In genomic region chr17:74282587-74283370, GRCh38 we compare ENCODE assay signal across 9 cellular contexts. TPM values are rescaled to one million over a fixed set of nuclear protein-coding genes. Genes with fewer than 3 reads are reported as not detected.
DNase-seq lines count a peak whose midpoint lies in the region; ATAC-seq and TF ChIP-seq lines count a peak whose summit lies in the region.
"Had no signal": no experiment of that assay in that cellular context is flagged by ENCODE, and none has a peak within 500 bp of the region (broad histone marks: within the 10 kb centered on the region; RNA-seq: fewer than 3 reads in every experiment).

No MANE protein-coding gene starts in this region.

- no peaks in the 10 kb centered on the region for H3K9me3 Mint-ChIP-seq in T-cell
- no peaks in the 10 kb centered on the region for H3K9me3 Mint-ChIP-seq in activated naive CD4-positive, alpha-beta T cell treated with anti-CD3 and anti-CD28 coated beads, Interleukin-2, amount 50 U/mL, for 72 hours
- no peaks in the 10 kb centered on the region for H3K9me3 Mint-ChIP-seq in nephron progenitor cell

- 29 to 38% methylated on average over 1 to 9 of the region's 9 CpGs for WGBS in transverse colon (ENCODE audit: low coverage in 1 of 2), 2 donors

- H3K4me3 Mint-ChIP-seq in T-cell (peak overlapping the region; percentile 48 to 64 (median 57)), nephron progenitor cell (no peak overlapping the region)

- TF ChIP-seq POLR2A in transverse colon (IDR thresholded peaks at IDR 0.05) = no peak

- TF ChIP-seq EP300 in transverse colon (IDR thresholded peaks at IDR 0.05; ENCODE audit: low read depth) = no peak

- H3K9me3 ChIP-seq in transverse colon = no peaks in the 10 kb centered on the region
- H3K9me3 ChIP-seq: ovary had no signal

- POLR2A ChIA-PET in T-cell (lab: Charles Lee) = no interaction called here

- H3K27me3 ChIP-seq in transverse colon = peaks cover 5% of the 10 kb centered on the region
- H3K27me3 ChIP-seq: ovary had no signal

- DNase-seq in GM13977 (ENCODE audit: low spot score) = peak; percentile 69
- peak in 32 of 34 experiments; percentile 23 to 59 (median 40) for DNase-seq in T-cell
- DNase-seq in activated naive CD4-positive, alpha-beta T cell treated with anti-CD3 and anti-CD28 coated beads, Interleukin-2, amount 50 U/mL, for 72 hours (ENCODE audit: low spot score in 2 of 2) = peak; percentile 39 to 82
- peak; percentile 71 for DNase-seq in stimulated activated CD4-positive, alpha-beta T cell treated with anti-CD3 and anti-CD28 coated beads, Interleukin-4, amount 100 ng/mL, for 24 hours
- DNase-seq in nephron progenitor cell = no peak
- no peak for DNase-seq in EL
- DNase-seq in cardiac septum (ENCODE audit: low spot score) = no peak
- DNase-seq in transverse colon = no peak
- DNase-seq: ovary had no signal

- no peak overlapping the region for H3K4me3 ChIP-seq in transverse colon
- H3K4me3 ChIP-seq: ovary had no signal

- H3K27me3 Mint-ChIP-seq in T-cell (no peaks in the 10 kb centered on the region), nephron progenitor cell (ENCODE audit: low read depth, poor library complexity) (peaks cover 26% of the 10 kb centered on the region)

- no peaks in the 10 kb centered on the region for H3K36me3 ChIP-seq in transverse colon
- H3K36me3 ChIP-seq: ovary had no signal

- H3K27ac Mint-ChIP-seq in T-cell = peak overlapping the region; percentile 95 to 99
- peak overlapping the region; percentile 79 to 82 for H3K27ac Mint-ChIP-seq in activated naive CD4-positive, alpha-beta T cell treated with anti-CD3 and anti-CD28 coated beads, Interleukin-2, amount 50 U/mL, for 72 hours
- H3K27ac Mint-ChIP-seq in nephron progenitor cell = no peak overlapping the region

- H3K36me3 Mint-ChIP-seq in T-cell = no peaks in the 10 kb centered on the region
- H3K36me3 Mint-ChIP-seq in activated naive CD4-positive, alpha-beta T cell treated with anti-CD3 and anti-CD28 coated beads, Interleukin-2, amount 50 U/mL, for 72 hours = no peaks in the 10 kb centered on the region
- no peaks in the 10 kb centered on the region for H3K36me3 Mint-ChIP-seq in nephron progenitor cell (ENCODE audit: low read depth)

- H3K4me1 ChIP-seq in transverse colon = no peaks in the 10 kb centered on the region

- in situ Hi-C loops in GM13977 (cut with MboI; ENCODE audit: low pct_unique_long_range_greater_than_20kb, low sequenced_read_pairs, unreplicated experiment) (no loop called here), transverse colon (cut with MboI; ENCODE audit: low pct_ligation_motif_present in 1 of 4, low pct_unique_long_range_greater_than_20kb in 1 of 4, low sequenced_read_pairs in 3 of 4) (no loop called here)

- peak; percentile 68 to 83 (median 80) for ATAC-seq in T-cell (replicated peaks in 1 of 4)
- peak; percentile 70 to 83 for ATAC-seq in activated naive CD4-positive, alpha-beta T cell treated with anti-CD3 and anti-CD28 coated beads, Interleukin-2, amount 50 U/mL, for 72 hours

- TF ChIP-seq CTCF in GM13977 (IDR thresholded peaks at IDR 0.05; ENCODE audit: extremely low read depth, insufficient read depth, missing control alignments) (no peak), nephron progenitor cell (IDR thresholded peaks at IDR 0.05) (no peak), transverse colon (IDR thresholded peaks at IDR 0.05) (no peak)

- H3K4me1 Mint-ChIP-seq in T-cell = peaks cover 44 to 66% (median 50%) of the 10 kb centered on the region in 3 donors
- H3K4me1 Mint-ChIP-seq in nephron progenitor cell = peaks cover 11% of the 10 kb centered on the region

- peak overlapping the region in 1 of 4 donors; percentile 10 for H3K27ac ChIP-seq in transverse colon
- H3K27ac ChIP-seq: ovary had no signal

- CTCF ChIA-PET in T-cell (lab: Charles Lee) = interaction anchor here (0.6 to 0.7 kb wide), 2 partner anchors 99 to 1678 kb away, joined by 3 read pairs; no protein-coding TSS in a partner anchor

- intact Hi-C loops in cardiac septum (cut with DNase I) = no loop called here
- intact Hi-C loops in transverse colon (cut with DNase I; ENCODE audit: low total_unique reads) = no loop called here

RNA-seq across cellular contexts. Expression of gene DNAI2, which starts 8.7 kb away (rescaled TPM):
- total RNA-seq in T-cell (1 to 10 TPM in 4 of 5 donors, under 1 TPM in 1; 0.80 to 5.3 (median 1.7) TPM), cardiac septum (not detected), transverse colon (not detected)
- under 1 TPM; 0.25 to 0.31 TPM for total RNA-seq in activated naive CD4-positive, alpha-beta T cell treated with anti-CD3 and anti-CD28 coated beads, Interleukin-2, amount 50 U/mL, for 72 hours

RNA-seq across cellular contexts. Expression of gene KIF19, which starts 43.2 kb away (rescaled TPM):
- total RNA-seq in T-cell (1 to 10 TPM in 1 of 5 donors, under 1 TPM in 4; 0.20 to 2.0 (median 0.53) TPM), cardiac septum (0.08 TPM), transverse colon (1 to 10 TPM; 1.4 to 4.4 (median 1.8) TPM)
- total RNA-seq in activated naive CD4-positive, alpha-beta T cell treated with anti-CD3 and anti-CD28 coated beads, Interleukin-2, amount 50 U/mL, for 72 hours = under 1 TPM in 1 of 2 donors, not detected in 1; 0.08 TPM

Comparison
In these comparisons a context has a peak if more than half of its experiments do, and no peak if none do; other contexts are left out.
1. DNase-seq: peak in GM13977 (single experiment), T-cell (32 of 34), activated naive CD4-positive, alpha-beta T cell treated with anti-CD3 and anti-CD28 coated beads, Interleukin-2, amount 50 U/mL, for 72 hours (2 of 2) and stimulated activated CD4-positive, alpha-beta T cell treated with anti-CD3 and anti-CD28 coated beads, Interleukin-4, amount 100 ng/mL, for 24 hours (single experiment); none in nephron progenitor cell (single experiment), EL (single experiment), cardiac septum (single experiment) and transverse colon (single experiment).